36 cellular contexts compared by ENCODE assay signal in genomic region chr6:46541556-46541955, GRCh38. TPM values are rescaled to one million over a fixed set of nuclear protein-coding genes. Genes with fewer than 3 reads are reported as not detected.
"Had no signal": no experiment of that assay in that cellular context is flagged by ENCODE, and none has a peak within 500 bp of the region (broad histone marks: within the 10 kb centered on the region; RNA-seq: fewer than 3 reads in every experiment).

No MANE protein-coding gene starts in this region.

- H3K27ac Mint-ChIP-seq: activated B cell treated with CpG ODN at 0.5 μM for 24 hours; activated CD4-positive, alpha-beta memory T cell treated with anti-CD3 and anti-CD28 coated beads for 36 hours; activated CD4-positive, alpha-beta T cell treated with anti-CD3 and anti-CD28 coated beads, Interleukin-2, amount 10 ng/mL, durations not matched to agents 24 days and 14 days; activated CD8-positive, alpha-beta T cell treated with anti-CD3 and anti-CD28 coated beads for 36 hours; activated naive CD4-positive, alpha-beta T cell treated with anti-CD3 and anti-CD28 coated beads, Interleukin-2, amount 10 ng/mL, durations not matched to agents 7 days and 5 days; activated naive CD4-positive, alpha-beta T cell treated with anti-CD3 and anti-CD28 coated beads, Interleukin-2, amount 50 U/mL, for 24 hours; activated naive CD8-positive, alpha-beta T cell; activated naive CD8-positive, alpha-beta T cell treated with anti-CD3 and anti-CD28 coated beads, Interleukin-2, amount 10 ng/mL, durations not matched to agents 7 days and 5 days; activated naive CD8-positive, alpha-beta T cell treated with anti-CD3 and anti-CD28 coated beads, Interleukin-2, amount 50 U/mL, for 24 hours; activated T-cell treated with anti-CD3 and anti-CD28 coated beads, Interleukin-2, amount 50 U/mL, for 72 hours; activated T-helper 1 cell treated with anti-CD3 and anti-CD28 coated beads, Interleukin-12 subunit alpha, Interleukin-12 subunit beta, Interleukin-2, Interleukin-4 antibody, amounts not matched to agents 30 ng/mL and 10 ng/mL and 1 ng/mL, durations not matched to agents 14 hours and 24 hours and 36 hours; activated T-helper 17 cell treated with anti-CD3 and anti-CD28 coated beads, Interleukin-2, amount 50 U/mL, for 72 hours; brain; T-helper 1 cell treated with Interleukin-12 subunit alpha and Interleukin-12 subunit beta and Interleukin-4 antibody, amounts not matched to agents 30 μg/mL and 1 μg/mL, for 36 hours; T-helper 2 cell treated with Interferon-gamma antibody and Interleukin-4, amounts not matched to agents 5 μg/mL and 100 μg/mL, for 36 hours had no signal

- H3K27ac ChIP-seq: ascending aorta, cardiac muscle cell, VCaP had no signal

- H3K4me1 Mint-ChIP-seq: activated B cell treated with CpG ODN at 0.5 μM for 24 hours; activated CD4-positive, alpha-beta T cell treated with anti-CD3 and anti-CD28 coated beads, Interleukin-2, amount 10 ng/mL, durations not matched to agents 24 days and 14 days; activated naive CD4-positive, alpha-beta T cell treated with anti-CD3 and anti-CD28 coated beads, Interleukin-2, amount 10 ng/mL, durations not matched to agents 7 days and 5 days; activated naive CD4-positive, alpha-beta T cell treated with anti-CD3 and anti-CD28 coated beads, Interleukin-2, amount 50 U/mL, for 24 hours; activated naive CD8-positive, alpha-beta T cell treated with anti-CD3 and anti-CD28 coated beads, Interleukin-2, amount 10 ng/mL, durations not matched to agents 7 days and 5 days; activated naive CD8-positive, alpha-beta T cell treated with anti-CD3 and anti-CD28 coated beads, Interleukin-2, amount 50 U/mL, for 24 hours; activated T-helper 17 cell treated with anti-CD3 and anti-CD28 coated beads, Interleukin-2, amount 50 U/mL, for 72 hours; brain; central memory CD8-positive, alpha-beta T cell had no signal

- H3K36me3 Mint-ChIP-seq: activated CD4-positive, alpha-beta memory T cell treated with anti-CD3 and anti-CD28 coated beads for 36 hours; activated naive CD4-positive, alpha-beta T cell treated with anti-CD3 and anti-CD28 coated beads, Interleukin-2, amount 10 ng/mL, durations not matched to agents 7 days and 5 days; activated naive CD4-positive, alpha-beta T cell treated with anti-CD3 and anti-CD28 coated beads, Interleukin-2, amount 50 U/mL, for 24 hours; activated naive CD8-positive, alpha-beta T cell; activated naive CD8-positive, alpha-beta T cell treated with anti-CD3 and anti-CD28 coated beads, Interleukin-2, amount 10 ng/mL, durations not matched to agents 7 days and 5 days; brain had no signal

- H3K9me3 Mint-ChIP-seq: activated CD4-positive, alpha-beta T cell treated with anti-CD3 and anti-CD28 coated beads, Interleukin-2, amount 10 ng/mL, durations not matched to agents 24 days and 14 days; activated naive CD4-positive, alpha-beta T cell treated with anti-CD3 and anti-CD28 coated beads, Interleukin-2, amount 10 ng/mL, durations not matched to agents 7 days and 5 days; activated naive CD8-positive, alpha-beta T cell treated with anti-CD3 and anti-CD28 coated beads, Interleukin-2, amount 10 ng/mL, durations not matched to agents 7 days and 5 days; T-helper 2 cell treated with Interferon-gamma antibody and Interleukin-4, amounts not matched to agents 5 μg/mL and 100 μg/mL, for 36 hours had no signal

- DNase-seq: activated B cell treated with CpG ODN at 0.5 μM for 24 hours; activated CD4-positive, alpha-beta memory T cell treated with anti-CD3 and anti-CD28 coated beads for 36 hours; activated CD4-positive, alpha-beta T cell treated with anti-CD3 and anti-CD28 coated beads for 4 hours; activated CD4-positive, alpha-beta T cell treated with anti-CD3 and anti-CD28 coated beads, Interleukin-2, amount 10 ng/mL, durations not matched to agents 24 days and 14 days; activated CD4-positive, alpha-beta T cell treated with anti-CD3 and anti-CD28 coated beads, Interleukin-2, amount 50 U/mL, for 1 hour; activated CD4-positive, alpha-beta T cell treated with anti-CD3 and anti-CD28 coated beads, Interleukin-2, amount 50 U/mL, for 4 hours; activated CD4-positive, CD25-positive, alpha-beta regulatory T cell treated with anti-CD3 and anti-CD28 coated beads, Interleukin-2, amount 50 U/mL, for 72 hours; activated CD8-positive, alpha-beta memory T cell treated with anti-CD3 and anti-CD28 coated beads, Interleukin-2, amount 50 U/mL, for 4 hours; activated CD8-positive, alpha-beta T cell treated with anti-CD3 and anti-CD28 coated beads for 36 hours; activated effector memory CD4-positive, alpha-beta T cell treated with anti-CD3 and anti-CD28 coated beads, Interleukin-2, amount 50 U/mL, for 16 hours; activated gamma-delta T cell treated with Interleukin-2 at 50 U/mL for 16 hours; activated naive CD4-positive, alpha-beta T cell; activated naive CD4-positive, alpha-beta T cell treated with anti-CD3 and anti-CD28 coated beads, Interleukin-2, amount 10 ng/mL, durations not matched to agents 7 days and 5 days; activated naive CD8-positive, alpha-beta T cell treated with anti-CD3 and anti-CD28 coated beads, Interleukin-2, amount 10 ng/mL, durations not matched to agents 7 days and 5 days; activated naive CD8-positive, alpha-beta T cell treated with anti-CD3 and anti-CD28 coated beads, Interleukin-2, amount 50 U/mL, for 24 hours; activated T-cell treated with anti-CD3 and anti-CD28 coated beads for 4 hours; activated T-cell treated with anti-CD3 and anti-CD28 coated beads, Interleukin-2, amount 50 U/mL, for 1 hour; activated T-cell treated with anti-CD3 and anti-CD28 coated beads, Interleukin-2, amount 50 U/mL, for 4 hours; activated T-cell treated with anti-CD3 and anti-CD28 coated beads, Interleukin-2, amount 50 U/mL, for 72 hours; amygdala; anterior cingulate cortex; caudate nucleus; cerebellar nuclear complex; T-helper 2 cell; T-helper 9 cell had no signal

- H3K36me3 ChIP-seq: ascending aorta, cardiac muscle cell had no signal

- H3K27me3 ChIP-seq: ascending aorta, cardiac muscle cell had no signal

- H3K4me3 ChIP-seq: ascending aorta, cardiac muscle cell had no signal

- ATAC-seq: activated CD8-positive, alpha-beta T cell treated with anti-CD3 and anti-CD28 coated beads for 36 hours; activated naive CD8-positive, alpha-beta T cell treated with anti-CD3 and anti-CD28 coated beads, Interleukin-2, amount 50 U/mL, for 24 hours; activated T-cell treated with anti-CD3 and anti-CD28 coated beads, Interleukin-2, amount 50 U/mL, for 4 hours; activated T-cell treated with anti-CD3 and anti-CD28 coated beads, Interleukin-2, amount 50 U/mL, for 72 hours; activated T-helper 17 cell treated with anti-CD3 and anti-CD28 coated beads, Interleukin-2, amount 50 U/mL, for 72 hours had no signal

- H3K27me3 Mint-ChIP-seq: activated CD4-positive, alpha-beta T cell treated with anti-CD3 and anti-CD28 coated beads, Interleukin-2, amount 10 ng/mL, durations not matched to agents 24 days and 14 days; activated naive CD4-positive, alpha-beta T cell treated with anti-CD3 and anti-CD28 coated beads, Interleukin-2, amount 10 ng/mL, durations not matched to agents 7 days and 5 days; activated naive CD8-positive, alpha-beta T cell treated with anti-CD3 and anti-CD28 coated beads, Interleukin-2, amount 10 ng/mL, durations not matched to agents 7 days and 5 days had no signal

- H3K4me1 ChIP-seq: ascending aorta had no signal

- H3K4me3 Mint-ChIP-seq: activated B cell treated with CpG ODN at 0.5 μM for 24 hours; activated CD4-positive, alpha-beta memory T cell treated with anti-CD3 and anti-CD28 coated beads for 36 hours; activated CD4-positive, alpha-beta T cell treated with anti-CD3 and anti-CD28 coated beads, Interleukin-2, amount 10 ng/mL, durations not matched to agents 24 days and 14 days; activated CD8-positive, alpha-beta T cell treated with anti-CD3 and anti-CD28 coated beads for 36 hours; activated naive CD4-positive, alpha-beta T cell treated with anti-CD3 and anti-CD28 coated beads, Interleukin-2, amount 10 ng/mL, durations not matched to agents 7 days and 5 days; activated naive CD4-positive, alpha-beta T cell treated with anti-CD3 and anti-CD28 coated beads, Interleukin-2, amount 50 U/mL, for 24 hours; activated naive CD8-positive, alpha-beta T cell; activated naive CD8-positive, alpha-beta T cell treated with anti-CD3 and anti-CD28 coated beads, Interleukin-2, amount 10 ng/mL, durations not matched to agents 7 days and 5 days; activated naive CD8-positive, alpha-beta T cell treated with anti-CD3 and anti-CD28 coated beads, Interleukin-2, amount 50 U/mL, for 24 hours; activated T-cell treated with anti-CD3 and anti-CD28 coated beads, Interleukin-2, amount 50 U/mL, for 4 hours; activated T-cell treated with anti-CD3 and anti-CD28 coated beads, Interleukin-2, amount 50 U/mL, for 72 hours; activated T-helper 1 cell treated with anti-CD3 and anti-CD28 coated beads, Interleukin-12 subunit alpha, Interleukin-12 subunit beta, Interleukin-2, Interleukin-4 antibody, amounts not matched to agents 30 ng/mL and 10 ng/mL and 1 ng/mL, durations not matched to agents 14 hours and 24 hours and 36 hours; activated T-helper 17 cell treated with anti-CD3 and anti-CD28 coated beads, Interleukin-2, amount 50 U/mL, for 72 hours; brain; central memory CD8-positive, alpha-beta T cell; T-helper 1 cell treated with Interleukin-12 subunit alpha and Interleukin-12 subunit beta and Interleukin-4 antibody, amounts not matched to agents 30 μg/mL and 1 μg/mL, for 36 hours; T-helper 2 cell treated with Interferon-gamma antibody and Interleukin-4, amounts not matched to agents 5 μg/mL and 100 μg/mL, for 36 hours had no signal

RNA-seq across cellular contexts. Expression of gene RCAN2, which starts 50.3 kb away (rescaled TPM):
- total RNA-seq: activated B cell treated with CpG ODN at 0.5 μM for 24 hours; activated CD8-positive, alpha-beta T cell treated with anti-CD3 and anti-CD28 coated beads for 36 hours had no signal
